8 cellular contexts compared by ENCODE assay signal in the genomic region with DNA sequence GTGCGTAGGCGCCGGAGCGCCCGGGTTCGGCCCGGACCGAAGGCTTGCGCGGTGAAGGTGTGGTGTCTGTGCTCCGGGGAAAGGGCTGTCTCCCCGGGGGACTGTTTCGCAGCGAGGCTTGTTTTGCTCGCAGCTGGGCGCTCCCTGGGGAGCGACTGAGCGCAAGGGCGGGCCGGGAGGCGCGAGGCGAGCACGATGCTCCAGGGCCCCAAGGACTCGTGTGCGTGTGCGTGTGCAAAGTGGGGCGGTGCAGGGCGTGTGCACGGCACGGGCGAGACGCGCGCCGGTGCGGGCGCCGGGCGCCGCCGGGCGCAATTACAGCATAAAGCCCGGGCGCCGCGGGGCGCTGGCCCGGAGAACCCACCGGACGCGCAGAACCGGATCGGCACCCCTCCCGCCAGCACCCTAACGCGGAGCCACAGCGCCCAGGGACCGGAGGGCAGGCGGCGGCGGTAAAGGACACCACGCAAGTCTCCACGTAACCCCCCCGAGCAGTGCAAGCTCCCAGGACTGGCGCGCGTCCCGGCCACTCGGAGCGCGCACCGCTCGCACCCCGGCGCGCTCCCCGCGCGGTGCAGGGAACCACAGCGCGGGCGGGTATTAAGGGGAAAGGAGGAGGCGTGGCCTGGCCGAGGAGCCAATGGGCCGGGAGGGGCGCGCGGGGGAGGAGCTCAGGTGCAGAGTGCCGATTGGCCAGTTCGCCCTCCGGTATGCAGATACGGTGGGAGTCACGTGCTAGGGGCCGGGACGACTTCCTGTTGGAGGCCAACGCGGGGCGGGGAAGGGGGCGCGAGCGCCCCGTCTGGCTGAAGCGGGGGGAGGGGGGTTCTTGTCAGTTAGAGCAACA. TPM values are rescaled to one million over a fixed set of nuclear protein-coding genes. Genes with fewer than 3 reads are reported as not detected.
DNase-seq lines count a peak whose midpoint lies in the region; ATAC-seq and TF ChIP-seq lines count a peak whose summit lies in the region.

TNRC6C (plus strand) TSS at position 835 of the 847 bp plus-strand sequence. CDS start 45,504 bp downstream, outside the sequence.

- TF ChIP-seq EP300 in neural cell (conservative IDR thresholded peaks at IDR 0.05; ENCODE audit: poor library complexity, severe bottlenecking), result peak; percentile 67

- H3K9me3 Mint-ChIP-seq in stimulated activated naive CD8-positive, alpha-beta T cell treated with anti-CD3 and anti-CD28 coated beads, Interleukin-15, amount 100 ng/mL, for 72 hours, result no peaks in the 10 kb centered on the region

- H3K9me2 ChIP-seq in MM.1S (replicated peaks; ENCODE audit: insufficient read depth, low read length) (no peaks in the 10 kb centered on the region), neural cell (ENCODE audit: insufficient read depth, low read length) (no peaks in the 10 kb centered on the region)

- peaks cover 30% of the 10 kb centered on the region for H3K27me3 ChIP-seq in H7 (ENCODE audit: control insufficient read depth, insufficient read depth, low read length)
- peaks cover 47% of the 10 kb centered on the region for H3K27me3 ChIP-seq in MM.1S (replicated peaks; ENCODE audit: insufficient read depth, low read length)
- H3K27me3 ChIP-seq in neural cell (ENCODE audit: insufficient read depth, low read depth, low read length), result no peaks in the 10 kb centered on the region

- H3K79me2 ChIP-seq in MM.1S (ENCODE audit: low read length), result peaks cover 37% of the 10 kb centered on the region
- peaks cover 40% of the 10 kb centered on the region for H3K79me2 ChIP-seq in neural cell (replicated peaks; ENCODE audit: insufficient read depth, low read length)

- peaks cover 18% of the 10 kb centered on the region for H3K27me3 Mint-ChIP-seq in stimulated activated naive CD8-positive, alpha-beta T cell treated with anti-CD3 and anti-CD28 coated beads, Interleukin-15, amount 100 ng/mL, for 72 hours

- H3F3A ChIP-seq in MM.1S (ENCODE audit: insufficient read depth, low read length), result peaks cover 6% of the 10 kb centered on the region; the same call in 1 of the 2 replicates
- no peaks in the 10 kb centered on the region for H3F3A ChIP-seq in neural cell (ENCODE audit: insufficient read depth, low read length, poor library complexity, severe bottlenecking)

- H3K36me3 ChIP-seq in ES-I3 (ENCODE audit: insufficient read depth, low read length), result no peaks in the 10 kb centered on the region
- no peaks in the 10 kb centered on the region for H3K36me3 ChIP-seq in H7 (replicated peaks; ENCODE audit: control insufficient read depth, insufficient read depth, low read length)
- no peaks in the 10 kb centered on the region for H3K36me3 ChIP-seq in MM.1S (replicated peaks; ENCODE audit: insufficient read depth, low read length)
- no peaks in the 10 kb centered on the region for H3K36me3 ChIP-seq in neural cell (ENCODE audit: insufficient read depth, low read length)

- H3K4me3 ChIP-seq in H7 (ENCODE audit: insufficient read depth, low read depth, low read length) (peak within 1 kb of the TSS; percentile 78), MM.1S (ENCODE audit: low read length) (peak within 1 kb of the TSS; percentile 83), fibroblast of villous mesenchyme (ENCODE audit: low read depth, low read length) (peak within 1 kb of the TSS; percentile 60), neural cell (ENCODE audit: low read length) (peak within 1 kb of the TSS; percentile 86)

- H3K27ac ChIP-seq in MM.1S (ENCODE audit: low read length) (peak within 1 kb of the TSS; percentile 21; the same call in 1 of the 2 replicates), neural cell (ENCODE audit: low read length) (peak within 1 kb of the TSS; percentile 94)

- TF ChIP-seq CTCF in MM.1S (IDR thresholded peaks at IDR 0.05; ENCODE audit: low read length) (0 out of 2 replicates have a peak, but pooled peaks have one; percentile 8), fibroblast of villous mesenchyme (IDR thresholded peaks at IDR 0.05; ENCODE audit: insufficient read depth, low read depth, low read length) (no peak), neural cell (IDR thresholded peaks at IDR 0.05; ENCODE audit: poor library complexity, severe bottlenecking) (peak; percentile 34)

- H3K4me1 ChIP-seq in ES-I3 (ENCODE audit: insufficient read depth, low read length) (peaks cover 19% of the 10 kb centered on the region), MM.1S (ENCODE audit: low read length) (0 out of 2 replicates have a peak, but pooled peaks cover 19% of the 10 kb centered on the region)

- DNase-seq in H7 (peak; percentile 100), MM.1S (peak; percentile 100), SIG-M5 treated with dmso at 0.1 percent for 504 hours (lab: John Stamatoyannopoulos, UW; ENCODE audit: unreplicated experiment) (peak; percentile 99), activated gamma-delta T cell treated with Interleukin-2 at 50 U/mL for 16 hours (peak; percentile 100), fibroblast of villous mesenchyme (ENCODE audit: low read depth) (peak; percentile 99)
- DNase-seq in stimulated activated naive CD8-positive, alpha-beta T cell treated with anti-CD3 and anti-CD28 coated beads, Interleukin-15, amount 100 ng/mL, for 72 hours, result peak; percentile 99 to 100

- H3K4me3 Mint-ChIP-seq in stimulated activated naive CD8-positive, alpha-beta T cell treated with anti-CD3 and anti-CD28 coated beads, Interleukin-15, amount 100 ng/mL, for 72 hours, result peak within 1 kb of the TSS; percentile 95 to 96

- H3K4me1 Mint-ChIP-seq in stimulated activated naive CD8-positive, alpha-beta T cell treated with anti-CD3 and anti-CD28 coated beads, Interleukin-15, amount 100 ng/mL, for 72 hours, result peaks cover 40% of the 10 kb centered on the region

- H3K9me3 ChIP-seq in ES-I3 (ENCODE audit: control insufficient read depth, insufficient read depth, low read length) (no peaks in the 10 kb centered on the region), MM.1S (replicated peaks; ENCODE audit: insufficient read depth, low read length) (no peaks in the 10 kb centered on the region), neural cell (ENCODE audit: low read length) (no peaks in the 10 kb centered on the region)

- peak within 1 kb of the TSS; percentile 88 for H2AFZ ChIP-seq in MM.1S (ENCODE audit: low read length)
- H2AFZ ChIP-seq in neural cell (ENCODE audit: low read depth, low read length), result no peak within 1 kb of the TSS

- H3K9ac ChIP-seq in ES-I3 (ENCODE audit: low read depth, low read length) (peak within 1 kb of the TSS; percentile 81), MM.1S (ENCODE audit: low read length) (peak within 1 kb of the TSS; percentile 56; the same call in 1 of the 2 replicates), neural cell (ENCODE audit: low read length) (peak within 1 kb of the TSS; percentile 96)

- H3K4me2 ChIP-seq in MM.1S (ENCODE audit: low read depth, low read length), result peak within 1 kb of the TSS; percentile 80
- H3K4me2 ChIP-seq in neural cell (ENCODE audit: low read length), result peak within 1 kb of the TSS; percentile 65

- H4K20me1 ChIP-seq in MM.1S (ENCODE audit: insufficient read depth, low read length), result no peaks in the 10 kb centered on the region
- H4K20me1 ChIP-seq in neural cell (ENCODE audit: insufficient read depth), result peaks cover 12% of the 10 kb centered on the region

- H3K27ac Mint-ChIP-seq in stimulated activated naive CD8-positive, alpha-beta T cell treated with anti-CD3 and anti-CD28 coated beads, Interleukin-15, amount 100 ng/mL, for 72 hours, result peak within 1 kb of the TSS; percentile 94 to 95

- ATAC-seq in stimulated activated naive CD8-positive, alpha-beta T cell treated with anti-CD3 and anti-CD28 coated beads, Interleukin-15, amount 100 ng/mL, for 72 hours, result peak; percentile 89

- peak; percentile 83 for TF ChIP-seq RAD21 in neural cell (conservative IDR thresholded peaks at IDR 0.05)

TF ChIP-seq in neural cell, 6 proteins besides CTCF, POLR2A, EP300 and RAD21:
- TF ChIP-seq MXI1 (conservative IDR thresholded peaks at IDR 0.05; ENCODE audit: poor library complexity, severe bottlenecking) (peak; percentile 81), EZH2 (IDR thresholded peaks at IDR 0.05; ENCODE audit: borderline replicate concordance, insufficient read depth, low read length, poor library complexity, severe bottlenecking) (no peak), SMC3 (conservative IDR thresholded peaks at IDR 0.05; ENCODE audit: poor library complexity) (peak; percentile 87), REST (IDR thresholded peaks at IDR 0.05; ENCODE audit: borderline replicate concordance) (peak; percentile 84), TAF1 (IDR thresholded peaks at IDR 0.05; ENCODE audit: low read depth) (peak; percentile 98), POLR2AphosphoS5 (IDR thresholded peaks at IDR 0.05) (peak; percentile 100)

RNA-seq across cellular contexts. Expression of gene TNRC6C, which starts in this region (rescaled TPM):
- 8.9 and 9.3 TPM in 2 replicates for total RNA-seq in H7 (2014; rRNA removed; shearing (Covaris generic))
- total RNA-seq in fibroblast of villous mesenchyme, result 4.3 and 6.8 TPM in 2 replicates
- 15.4 and 17.2 TPM in 2 replicates for polyA plus RNA-seq in neural cell
- 71.6 and 75.0 TPM in 2 replicates for polyA minus RNA-seq in neural cell

Comparison
In these comparisons a context has a peak if more than half of its experiments do, and no peak if none do; other contexts are left out.
1. Peak in every context shown above with its lines: DNase-seq, ATAC-seq, H3K4me3 ChIP-seq and H3K27ac ChIP-seq.